In genomic region chr13:36920612-36921185, GRCh38 we compare ENCODE assay signal across 9 cellular contexts. TPM values are rescaled to one million over a fixed set of nuclear protein-coding genes. Genes with fewer than 3 reads are reported as not detected.
A peak's percentile ranks its signal among the peaks of the same experiment; 100 is the strongest.
DNase-seq lines count a peak whose midpoint lies in the region; ATAC-seq, FAIRE-seq and TF ChIP-seq lines count a peak whose summit lies in the region.
"Had no signal": no experiment of that assay in that cellular context is flagged by ENCODE, and none has a peak within 500 bp of the region (broad histone marks: within the 10 kb centered on the region; RNA-seq: fewer than 3 reads in every experiment).

No MANE protein-coding gene starts in this region.

- POLR2A ChIA-PET in CD4-positive, alpha-beta memory T cell (lab: Charles Lee; ENCODE audit: partially characterized antibody), result no interaction called here
- POLR2A ChIA-PET in endothelial cell of umbilical vein (lab: Charles Lee), result no interaction called here

- H2AFZ ChIP-seq in endothelial cell of umbilical vein (ENCODE audit: low read depth, low read length) (peak overlapping the region; percentile 94), parathyroid adenoma (peak overlapping the region; percentile 85)

- peak overlapping the region; percentile 53 for H3K9ac ChIP-seq in endothelial cell of umbilical vein (replicated peaks; ENCODE audit: extremely low read depth, insufficient read depth, low read length)
- H3K9ac ChIP-seq in parathyroid adenoma, result no peak overlapping the region

- H3K79me2 ChIP-seq in endothelial cell of umbilical vein (ENCODE audit: control insufficient read depth, insufficient read depth, low read length) (peaks cover 11% of the 10 kb centered on the region), parathyroid adenoma (no peaks in the 10 kb centered on the region)

- no peaks in the 10 kb centered on the region for H3K36me3 ChIP-seq in CD4-positive, alpha-beta memory T cell (ENCODE audit: insufficient read depth, low read length)
- H3K36me3 ChIP-seq in endothelial cell of umbilical vein (ENCODE audit: control insufficient read depth in 2 of 2, extremely low read depth in 1 of 2, insufficient read depth in 2 of 2, low read length in 2 of 2) (no peaks in the 10 kb centered on the region), parathyroid adenoma (ENCODE audit: control insufficient read depth, insufficient read depth, low read length) (no peaks in the 10 kb centered on the region)

- FAIRE-seq in endothelial cell of umbilical vein (lab: Jason Lieb, UNC), result no peak

- H3K4me2 ChIP-seq in endothelial cell of umbilical vein (ENCODE audit: insufficient read depth, low read length), result peak overlapping the region; percentile 57
- peak overlapping the region; percentile 66 for H3K4me2 ChIP-seq in parathyroid adenoma (ENCODE audit: low read length)

- H3K4me1 Mint-ChIP-seq in CD4-positive, alpha-beta memory T cell, result peaks cover 4 to 14% (median 9%) of the 10 kb centered on the region in 4 donors

- ATAC-seq in HG03469 (IDR thresholded peaks at IDR 0.05; ENCODE audit: unreplicated experiment) (no peak), GM19328 (IDR thresholded peaks at IDR 0.05; ENCODE audit: unreplicated experiment) (no peak)

- H3K9me3 ChIP-seq in CD4-positive, alpha-beta memory T cell (ENCODE audit: control insufficient read depth in 1 of 2, low read length in 2 of 2), result no peaks in the 10 kb centered on the region
- H3K9me3 ChIP-seq in endothelial cell of umbilical vein (replicated peaks; ENCODE audit: control insufficient read depth, insufficient read depth, low read length), result no peaks in the 10 kb centered on the region
- H3K9me3 ChIP-seq in parathyroid adenoma (ENCODE audit: control insufficient read depth, low read length), result no peaks in the 10 kb centered on the region

- TF ChIP-seq CTCF in endothelial cell of umbilical vein (IDR thresholded peaks at IDR 0.05; ENCODE audit: extremely low read depth in 1 of 2, insufficient read depth in 1 of 2, low read depth in 1 of 2, low read length in 2 of 2) (no peak), parathyroid adenoma (IDR thresholded peaks at IDR 0.05) (no peak)

- H3K27me3 Mint-ChIP-seq in CD4-positive, alpha-beta memory T cell, result peaks cover 46 to 55% of the 10 kb centered on the region in 2 donors

- H3K27me3 ChIP-seq in CD4-positive, alpha-beta memory T cell (ENCODE audit: insufficient read depth, low read length), result peaks cover 16% of the 10 kb centered on the region
- H3K27me3 ChIP-seq in endothelial cell of umbilical vein (ENCODE audit: control insufficient read depth in 2 of 2, insufficient read depth in 2 of 2, low read length in 2 of 2), result no peaks in the 10 kb centered on the region
- no peaks in the 10 kb centered on the region for H3K27me3 ChIP-seq in parathyroid adenoma (ENCODE audit: control insufficient read depth, insufficient read depth, low read length)

- intact Hi-C loops in CD4-positive, alpha-beta memory T cell (cut with micrococcal nuclease), result no loop called here
- intact Hi-C loops in endothelial cell of umbilical vein (cut with micrococcal nuclease), result loop anchor here (2.0 kb wide), 1 partner anchor 78 kb away; the partner anchor contains the start of gene ALG5

- H4K20me1 ChIP-seq in endothelial cell of umbilical vein (replicated peaks; ENCODE audit: control insufficient read depth, extremely low read depth, insufficient read depth, low read length), result no peaks in the 10 kb centered on the region

- H3K4me3 Mint-ChIP-seq in CD4-positive, alpha-beta memory T cell, result peak overlapping the region; percentile 45 to 80 (median 78)

- peaks cover 6% of the 10 kb centered on the region for H3K4me1 ChIP-seq in CD4-positive, alpha-beta memory T cell (ENCODE audit: insufficient read depth, low read length)
- H3K4me1 ChIP-seq in endothelial cell of umbilical vein (ENCODE audit: control insufficient read depth, extremely low read depth, insufficient read depth, low read length), result peaks cover 11% of the 10 kb centered on the region
- H3K4me1 ChIP-seq in parathyroid adenoma, result no peaks in the 10 kb centered on the region

- H3K27ac ChIP-seq in CD4-positive, alpha-beta memory T cell (ENCODE audit: low read depth, low read length), result no peak overlapping the region
- peak overlapping the region; percentile 15 for H3K27ac ChIP-seq in endothelial cell of umbilical vein (ENCODE audit: insufficient read depth, low read depth, low read length)
- H3K27ac ChIP-seq in parathyroid adenoma, result no peak overlapping the region

- no peaks in the 10 kb centered on the region for H3K9me3 Mint-ChIP-seq in CD4-positive, alpha-beta memory T cell

- no peak for DNase-seq in CD4-positive, alpha-beta memory T cell
- DNase-seq in NCI-H82 treated with DMSO at 0.1 percent for 48 hours (lab: John Stamatoyannopoulos, UW; ENCODE audit: unreplicated experiment) (peak; percentile 52), endothelial cell of umbilical vein (ENCODE audit: low read depth, low spot score) (peak; percentile 10), cerebellar nuclear complex (lab: John Stamatoyannopoulos, UW) (no peak), anterior cingulate cortex (lab: John Stamatoyannopoulos, UW) (no peak)
- DNase-seq: activated CD4-positive, CD25-positive, alpha-beta regulatory T cell treated with anti-CD3 and anti-CD28 coated beads, Interleukin-2, amount 50 U/mL, for 72 hours had no signal

- H3K36me3 Mint-ChIP-seq in CD4-positive, alpha-beta memory T cell, result no peaks in the 10 kb centered on the region

- H3K4me3 ChIP-seq in CD4-positive, alpha-beta memory T cell (ENCODE audit: low read length in 2 of 2), result no peak overlapping the region
- H3K4me3 ChIP-seq in endothelial cell of umbilical vein (replicated peaks in 1 of 3; ENCODE audit: insufficient read depth in 1 of 3, low read depth in 1 of 3, low read length in 3 of 3) (peak overlapping the region in 2 of 3 experiments; percentile 21 to 92), parathyroid adenoma (ENCODE audit: low read depth, low read length) (peak overlapping the region; percentile 31)

- CTCF ChIA-PET in CD4-positive, alpha-beta memory T cell (lab: Charles Lee; ENCODE audit: partially characterized antibody), result no interaction called here
- CTCF ChIA-PET in endothelial cell of umbilical vein (lab: Charles Lee), result interaction anchor here (1.4 kb wide), 1 partner anchor 22 kb away, joined by 3 read pairs; no protein-coding TSS in a partner anchor

- no TSS peak for BruUV-seq in endothelial cell of umbilical vein (replicated peaks; lab: Mats Ljungman, UMichigan)

- dilution Hi-C loops in endothelial cell of umbilical vein (cut with MboI; ENCODE audit: extremely low pct_ligation_motif_present, low sequenced_read_pairs), result no loop called here

- TF ChIP-seq POLR2A in endothelial cell of umbilical vein (IDR thresholded peaks at IDR 0.05; ENCODE audit: low read depth, low read length), result no peak

- H3K9me1 ChIP-seq in endothelial cell of umbilical vein (replicated peaks; ENCODE audit: control insufficient read depth, extremely low read depth, insufficient read depth, low read length), result no peaks in the 10 kb centered on the region

- no peak overlapping the region for H3K27ac Mint-ChIP-seq in CD4-positive, alpha-beta memory T cell

TF ChIP-seq in endothelial cell of umbilical vein, 7 proteins besides CTCF, POLR2A, EP300 and RAD21:
- TF ChIP-seq JUN (IDR thresholded peaks at IDR 0.05; ENCODE audit: borderline replicate concordance, insufficient read depth, insufficient read length, low read depth) (no peak), MYC (IDR thresholded peaks at IDR 0.05; ENCODE audit: low read depth, low read length) (no peak), POLR2AphosphoS5 (IDR thresholded peaks at IDR 0.05; ENCODE audit: insufficient read depth, low read depth, low read length) (no peak), EZH2 (IDR thresholded peaks at IDR 0.05; ENCODE audit: borderline replicate concordance, low read depth, low read length, severe bottlenecking) (no peak)
- TF ChIP-seq, protein P1, sequence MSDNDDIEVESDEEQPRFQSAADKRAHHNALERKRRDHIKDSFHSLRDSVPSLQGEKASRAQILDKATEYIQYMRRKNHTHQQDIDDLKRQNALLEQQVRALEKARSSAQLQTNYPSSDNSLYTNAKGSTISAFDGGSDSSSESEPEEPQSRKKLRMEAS (IDR thresholded peaks at IDR 0.05; ENCODE audit: insufficient read depth, insufficient read length), result no peak
TF ChIP-seq in endothelial cell of umbilical vein: peak in this region for 0.

RNA-seq across cellular contexts. Expression of gene SMAD9, which starts 0.7 kb away (rescaled TPM):
- total RNA-seq in CD4-positive, alpha-beta memory T cell, result not detected
- polyA plus RNA-seq in CD4-positive, alpha-beta memory T cell, result under 1 TPM in 1 of 2 donors, not detected in 1; 0.10 TPM
- 4.2 and 4.5 TPM in 2 replicates for total RNA-seq in endothelial cell of umbilical vein
- polyA plus RNA-seq in endothelial cell of umbilical vein, result 1.9 and 2.2 TPM in 2 replicates
- polyA plus RNA-seq in endothelial cell of umbilical vein (2011; cell fraction: cytosol; rRNA removed), result 2.3 and 2.5 TPM in 2 replicates
- 4.4 and 4.6 TPM in 2 replicates for polyA plus RNA-seq in endothelial cell of umbilical vein (2011; cell fraction: nucleus; rRNA removed)
- polyA plus RNA-seq in endothelial cell of umbilical vein (2012), result 6.0 and 6.6 TPM in 2 replicates
- 4.0 and 4.9 TPM in 2 replicates for polyA minus RNA-seq in endothelial cell of umbilical vein
- polyA minus RNA-seq in endothelial cell of umbilical vein (2011; cell fraction: cytosol; rRNA and poly(A)+ RNA removed), result not detected
- 3.7 and 4.1 TPM in 2 replicates for polyA minus RNA-seq in endothelial cell of umbilical vein (2011; cell fraction: nucleus; rRNA and poly(A)+ RNA removed)

Comparison
In these comparisons a context has a peak if more than half of its experiments do, and no peak if none do; other contexts are left out.
1. DNase-seq: peak in NCI-H82 treated with DMSO at 0.1 percent for 48 hours (single experiment) and endothelial cell of umbilical vein (single experiment); none in CD4-positive, alpha-beta memory T cell (0 of 5), cerebellar nuclear complex (0 of 2) and anterior cingulate cortex (0 of 58).
2. H3K4me3 ChIP-seq: peak in endothelial cell of umbilical vein (2 of 3) and parathyroid adenoma (single experiment); none in CD4-positive, alpha-beta memory T cell (0 of 2).